In genomic region chr6:96836579-96837137, GRCh38 we compare ENCODE assay signal across 8 cellular contexts. TPM values are rescaled to one million over a fixed set of nuclear protein-coding genes. Genes with fewer than 3 reads are reported as not detected.
DNase-seq lines count a peak whose midpoint lies in the region; ATAC-seq and TF ChIP-seq lines count a peak whose summit lies in the region.

No MANE protein-coding gene starts in this region.

- H3K27ac Mint-ChIP-seq in mesothelial cell of epicardium = peak overlapping the region; percentile 89

- H3K9me3 Mint-ChIP-seq in mesothelial cell of epicardium = no peaks in the 10 kb centered on the region

- DNase-seq in AG09309 (ENCODE audit: low read depth) (no peak), PC-3 (no peak), mesothelial cell of epicardium (ENCODE audit: low spot score in 2 of 2, unreplicated experiment in 2 of 2) (peak in 1 of 2 experiments; percentile 44), vagina (ENCODE audit: extremely low spot score in 2 of 2) (no peak), HK-2 (ENCODE audit: unreplicated experiment) (no peak)

- H3F3A ChIP-seq in PC-3 (ENCODE audit: low read length, unreplicated experiment) = no peaks in the 10 kb centered on the region

- peak overlapping the region; percentile 93 for H2AFZ ChIP-seq in PC-3 (ENCODE audit: low read length)

- peak overlapping the region; percentile 94 for H3K4me2 ChIP-seq in PC-3 (ENCODE audit: low read length)

- no peaks in the 10 kb centered on the region for H3K79me2 ChIP-seq in PC-3 (ENCODE audit: low read length)

- H3K27ac ChIP-seq in PC-3 (ENCODE audit: low read length) (no peak overlapping the region), duodenal mucosa (ENCODE audit: low read depth, low read length) (no peak overlapping the region), vagina (peak overlapping the region; percentile 47)

- POLR2A ChIA-PET in PC-3 (lab: Charles Lee; ENCODE audit: unreplicated experiment) = no interaction called here

- H3K9ac ChIP-seq in PC-3 (ENCODE audit: low read length) (peak overlapping the region; percentile 35), duodenal mucosa (ENCODE audit: low read depth in 1 of 2, low read length in 2 of 2) (peak overlapping the region; percentile 58 to 59)

- peak overlapping the region; percentile 54 for H3K4me3 ChIP-seq in AG09309 (ENCODE audit: control insufficient read depth, low read depth, low read length)
- peak overlapping the region; percentile 83 for H3K4me3 ChIP-seq in PC-3 (ENCODE audit: low read length)
- H3K4me3 ChIP-seq in duodenal mucosa (ENCODE audit: low read depth in 1 of 2, low read length in 2 of 2) = peak overlapping the region; percentile 83 to 84
- peak overlapping the region; percentile 60 to 70 for H3K4me3 ChIP-seq in vagina

- intact Hi-C loops in PC-3 (cut with micrococcal nuclease) (no loop called here), vagina (cut with DNase I) (no loop called here)

- H3K36me3 Mint-ChIP-seq in mesothelial cell of epicardium = peaks cover 11% of the 10 kb centered on the region

- no peaks in the 10 kb centered on the region for H4K20me1 ChIP-seq in PC-3 (ENCODE audit: low read length)

- TF ChIP-seq CTCF in AG09309 (IDR thresholded peaks at IDR 0.05; ENCODE audit: control insufficient read depth, insufficient read depth, low read depth, low read length, missing control alignments) (no peak), PC-3 (conservative IDR thresholded peaks at IDR 0.05; ENCODE audit: low read depth, low read length) (no peak), mesothelial cell of epicardium (IDR thresholded peaks at IDR 0.05; ENCODE audit: unreplicated experiment) (no peak), vagina (IDR thresholded peaks at IDR 0.05) (no peak)

- H3K27me3 ChIP-seq in PC-3 (ENCODE audit: low read length) (peaks cover 21% of the 10 kb centered on the region), duodenal mucosa (ENCODE audit: control insufficient read depth in 1 of 2, insufficient read depth in 2 of 2, low read length in 2 of 2) (peaks cover 12 to 18% of the 10 kb centered on the region in 2 donors), vagina (no peaks in the 10 kb centered on the region)

- CTCF ChIA-PET in PC-3 (lab: Charles Lee) = no interaction called here

- ATAC-seq in GM18505 (IDR thresholded peaks at IDR 0.05; ENCODE audit: unreplicated experiment) = peak; percentile 17
- ATAC-seq in HG02970 (IDR thresholded peaks at IDR 0.05; ENCODE audit: low FRiP score, unreplicated experiment) = peak; percentile 4
- peak; percentile 21 for ATAC-seq in PC-3

- H3K27me3 Mint-ChIP-seq in mesothelial cell of epicardium (ENCODE audit: low read depth) = no peaks in the 10 kb centered on the region

- no peaks in the 10 kb centered on the region; the same call in 1 of the 2 replicates for H3K4me1 ChIP-seq in PC-3 (ENCODE audit: insufficient read depth, low read length)
- H3K4me1 ChIP-seq in duodenal mucosa (ENCODE audit: control insufficient read depth in 1 of 2, insufficient read depth in 2 of 2, low read length in 2 of 2) = peaks cover 0 to 7% of the 10 kb centered on the region in 2 donors
- H3K4me1 ChIP-seq in vagina = peaks cover 23% of the 10 kb centered on the region

- TF ChIP-seq POLR2A in GM18505 (IDR thresholded peaks at IDR 0.05; ENCODE audit: borderline replicate concordance, extremely low read depth, insufficient read depth, insufficient read length) (no peak), vagina (IDR thresholded peaks at IDR 0.05) (no peak)

- H3K9me3 ChIP-seq in PC-3 (ENCODE audit: low read length) = no peaks in the 10 kb centered on the region
- no peaks in the 10 kb centered on the region for H3K9me3 ChIP-seq in duodenal mucosa (ENCODE audit: control insufficient read depth in 1 of 2, low read length in 2 of 2)
- H3K9me3 ChIP-seq in vagina = no peaks in the 10 kb centered on the region

- peak overlapping the region; percentile 95 for H3K4me3 Mint-ChIP-seq in mesothelial cell of epicardium

- H3K4me1 Mint-ChIP-seq in mesothelial cell of epicardium = peaks cover 34% of the 10 kb centered on the region

- no peaks in the 10 kb centered on the region for H3K9me2 ChIP-seq in PC-3 (replicated peaks; ENCODE audit: low read length)

- BruUV-seq in PC-3 (replicated peaks; lab: Mats Ljungman, UMichigan) = no TSS peak

- H3K36me3 ChIP-seq in PC-3 (ENCODE audit: low read depth, low read length) (no peaks in the 10 kb centered on the region), duodenal mucosa (ENCODE audit: control insufficient read depth in 1 of 2, insufficient read depth in 2 of 2, low read length in 2 of 2) (no peaks in the 10 kb centered on the region), vagina (no peaks in the 10 kb centered on the region)

RNA-seq across cellular contexts. Expression of gene GPR63, which starts 0.6 kb away (rescaled TPM):
- total RNA-seq in PC-3 (2014; rRNA removed) = 0.07 and 0.17 TPM in 2 replicates
- total RNA-seq in mesothelial cell of epicardium = 17.5 to 18.5 TPM (median 17.9 TPM) in 3 replicates
- 2.5 TPM for total RNA-seq in vagina
